ENCODE assay signal across 21 cellular contexts in the genomic region with DNA sequence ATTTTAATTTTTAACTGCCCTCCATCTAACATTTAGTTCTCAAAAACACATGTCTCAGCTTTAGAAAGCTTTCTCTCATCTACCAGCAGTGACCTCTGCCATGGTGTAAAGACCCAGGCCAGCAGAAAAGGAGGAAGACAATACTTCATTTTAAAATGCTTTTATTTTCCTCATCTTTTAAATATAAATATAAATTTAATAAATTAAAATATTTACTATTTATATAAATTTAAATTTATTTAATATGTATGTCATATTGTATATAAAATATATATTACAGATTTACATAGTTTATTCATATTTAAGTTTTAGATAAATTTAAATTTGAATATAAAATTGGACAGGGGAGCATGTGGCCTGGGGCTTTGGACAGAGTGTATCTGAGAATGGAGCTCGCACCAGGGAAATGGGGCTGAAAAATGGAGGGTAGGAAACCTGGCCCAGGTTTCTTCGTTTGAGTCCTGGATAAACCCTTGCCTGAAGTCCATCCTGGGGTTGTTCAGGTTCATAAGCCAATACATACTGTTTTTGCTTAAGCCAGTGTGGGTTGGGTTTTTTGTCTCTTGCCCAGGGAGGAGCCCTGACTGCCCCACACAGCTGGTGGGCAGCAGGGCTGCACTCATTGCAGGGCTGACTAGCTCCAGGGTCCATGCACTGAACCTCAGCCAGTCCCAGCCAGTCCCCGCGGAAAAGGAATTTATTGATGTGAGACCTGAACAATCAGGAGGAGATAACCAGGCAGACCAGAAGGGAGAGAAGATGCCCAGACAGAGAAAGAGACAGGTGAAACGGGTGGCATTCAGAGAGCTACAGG.
"Had no signal": no experiment of that assay in that cellular context is flagged by ENCODE, and none has a peak within 500 bp of the region (broad histone marks: within the 10 kb centered on the region; RNA-seq: fewer than 3 reads in every experiment).

No MANE protein-coding gene starts in this region.

- H3K9me3 ChIP-seq: lower lobe of right lung, neutrophil, right atrium auricular region, testis had no signal

- DNase-seq: activated CD4-positive, alpha-beta T cell treated with anti-CD3 and anti-CD28 coated beads for 36 hours; activated CD8-positive, alpha-beta T cell treated with anti-CD3 and anti-CD28 coated beads for 36 hours; activated naive CD8-positive, alpha-beta T cell treated with anti-CD3 and anti-CD28 coated beads for 36 hours; activated T-cell treated with anti-CD3 and anti-CD28 coated beads, Interleukin-2, amount 50 U/mL, for 48 hours; amygdala; central memory CD4-positive, alpha-beta T cell; cortex of kidney; effector CD8-positive, alpha-beta T cell; foreskin fibroblast; glutamatergic neuron; hypothalamus; lower lobe of right lung; midbrain; naive B cell; T-helper 1 cell; T1000; testis; WERI-Rb-1 had no signal

- H3K4me3 ChIP-seq: lower lobe of right lung, right atrium auricular region, skin epidermis, testis had no signal

- H3K27ac ChIP-seq: lower lobe of right lung, neutrophil, right atrium auricular region, skin epidermis, testis, WERI-Rb-1 had no signal

- H3K4me1 ChIP-seq: lower lobe of right lung, right atrium auricular region, testis had no signal

- H3K36me3 ChIP-seq: lower lobe of right lung, neutrophil, right atrium auricular region, WERI-Rb-1 had no signal

- H3K27me3 ChIP-seq: neutrophil, right atrium auricular region, testis had no signal
